Comparison of ENCODE assay signal across 20 cellular contexts in the genomic region with DNA sequence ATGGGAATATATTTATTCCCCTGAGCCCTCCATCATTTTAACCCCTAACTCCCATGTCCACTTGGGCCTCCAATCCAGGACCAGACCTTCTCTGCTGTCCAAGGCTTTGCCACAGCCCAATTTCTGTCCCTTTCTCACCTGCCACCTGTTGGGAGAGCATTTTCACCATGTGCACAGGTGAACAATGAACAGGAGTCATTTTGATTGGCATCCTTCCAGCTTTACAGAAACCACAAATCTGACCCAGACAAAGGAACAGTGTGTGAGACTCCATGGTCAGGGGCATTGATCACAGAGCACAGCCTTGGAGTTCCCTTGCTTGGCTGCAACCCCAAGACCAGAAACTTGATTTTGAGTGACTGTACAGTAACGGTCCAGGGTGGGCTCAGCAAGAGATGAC.
DNase-seq lines count a peak whose midpoint lies in the region; ATAC-seq, FAIRE-seq and TF ChIP-seq lines count a peak whose summit lies in the region.
"Had no signal": no experiment of that assay in that cellular context is flagged by ENCODE, and none has a peak within 500 bp of the region (broad histone marks: within the 10 kb centered on the region; RNA-seq: fewer than 3 reads in every experiment).

No MANE protein-coding gene starts in this region.

- H3K4me1 ChIP-seq in tibial nerve, result no peaks in the 10 kb centered on the region
- H3K4me1 ChIP-seq: right lobe of liver, suprapubic skin had no signal

- H3K9me3 ChIP-seq in tibial nerve, result no peaks in the 10 kb centered on the region
- H3K9me3 ChIP-seq: right lobe of liver, suprapubic skin had no signal

- TF ChIP-seq EP300 in tibial nerve (IDR thresholded peaks at IDR 0.05), result no peak

- no peak overlapping the region for H3K4me3 ChIP-seq in bronchial epithelial cell (ENCODE audit: low read depth, low read length)
- H3K4me3 ChIP-seq in tibial nerve, result no peak overlapping the region
- H3K4me3 ChIP-seq: GM23338, hepatocyte, right lobe of liver, suprapubic skin had no signal

- TF ChIP-seq CTCF in bronchial epithelial cell (IDR thresholded peaks at IDR 0.05; ENCODE audit: insufficient read depth, low read length, severe bottlenecking) (no peak), tibial nerve (IDR thresholded peaks at IDR 0.05) (no peak)

- peak; percentile 97 for FAIRE-seq in bronchial epithelial cell (lab: Jason Lieb, UNC)
- FAIRE-seq: GM12891, kidney had no signal

- ATAC-seq in HG03139 (IDR thresholded peaks at IDR 0.05; ENCODE audit: unreplicated experiment) (no peak), GM18519 (IDR thresholded peaks at IDR 0.05; ENCODE audit: low FRiP score, unreplicated experiment) (no peak)
- ATAC-seq: GM23338, T-cell, WTC11 had no signal

- peak; percentile 87 for DNase-seq in DMS153 (lab: John Stamatoyannopoulos, UW)
- peak; percentile 87 for DNase-seq in NCI-H1105 treated with DMSO at 0.1 percent for 48 hours (lab: John Stamatoyannopoulos, UW)
- DNase-seq in NCI-H345 treated with DMSO at 0.1 percent for 48 hours (lab: John Stamatoyannopoulos, UW; ENCODE audit: unreplicated experiment), result peak; percentile 91
- peak; percentile 19 for DNase-seq in bronchial epithelial cell (ENCODE audit: low read depth)
- DNase-seq in ureter (ENCODE audit: low spot score), result no peak
- DNase-seq in tibial nerve (ENCODE audit: low spot score in 2 of 2), result no peak
- DNase-seq: central memory CD4-positive, alpha-beta T cell; GDM1; kidney; MM.1S; NCI-H526 treated with DMSO at 0.1 percent for 48 hours; right lobe of liver; T-cell had no signal

- H3K27me3 ChIP-seq in bronchial epithelial cell (ENCODE audit: control insufficient read depth, insufficient read depth, low read length) (no peaks in the 10 kb centered on the region), tibial nerve (no peaks in the 10 kb centered on the region)
- H3K27me3 ChIP-seq: hepatocyte, right lobe of liver, suprapubic skin had no signal

- H3K27ac ChIP-seq in tibial nerve, result no peak overlapping the region
- H3K27ac ChIP-seq: hepatocyte, right lobe of liver, suprapubic skin had no signal

- no peaks in the 10 kb centered on the region for H3K36me3 ChIP-seq in bronchial epithelial cell (ENCODE audit: control insufficient read depth, insufficient read depth, low read length)
- peaks cover 0 to 8% (median 0%) of the 10 kb centered on the region in 3 donors for H3K36me3 ChIP-seq in tibial nerve
- H3K36me3 ChIP-seq: right lobe of liver had no signal

- no peak for TF ChIP-seq POLR2A in tibial nerve (IDR thresholded peaks at IDR 0.05)

- 76 to 87% methylated on average over 1 of the region's 1 CpG for WGBS in tibial nerve, 2 donors

Comparison
In these comparisons a context has a peak if more than half of its experiments do, and no peak if none do; other contexts are left out.
1. DNase-seq: peak in DMS153 (single experiment), NCI-H1105 treated with DMSO at 0.1 percent for 48 hours (single experiment), NCI-H345 treated with DMSO at 0.1 percent for 48 hours (single experiment) and bronchial epithelial cell (single experiment); none in ureter (single experiment) and tibial nerve (0 of 2).